ENCODE assay signal across 1 cellular context in the genomic region with DNA sequence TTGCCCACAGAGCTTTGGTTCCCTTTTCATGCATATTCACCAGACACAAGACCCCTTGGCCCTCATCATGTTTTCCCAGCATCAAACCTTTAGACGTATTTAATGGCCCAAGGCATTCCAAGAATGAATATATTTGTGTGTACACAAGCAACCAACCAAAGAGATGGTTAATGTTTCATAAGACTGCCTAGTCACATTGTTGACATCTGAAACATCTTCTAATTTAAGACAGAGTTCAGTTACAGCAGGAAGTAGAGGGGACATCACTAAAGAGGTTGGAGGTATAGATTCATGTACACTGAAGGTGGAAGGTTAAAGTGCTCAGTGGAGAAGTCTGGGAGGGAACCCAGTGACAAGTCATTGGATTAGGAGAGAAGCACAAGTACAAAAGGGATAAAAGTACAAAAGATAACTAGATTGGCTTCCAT.
TF ChIP-seq lines count a peak whose summit lies in the region.

No MANE protein-coding gene starts in this region.

TF ChIP-seq in IMR-90, 13 proteins besides CTCF, POLR2A, EP300 and RAD21 (continued from another document):
- TF ChIP-seq, protein P1, sequence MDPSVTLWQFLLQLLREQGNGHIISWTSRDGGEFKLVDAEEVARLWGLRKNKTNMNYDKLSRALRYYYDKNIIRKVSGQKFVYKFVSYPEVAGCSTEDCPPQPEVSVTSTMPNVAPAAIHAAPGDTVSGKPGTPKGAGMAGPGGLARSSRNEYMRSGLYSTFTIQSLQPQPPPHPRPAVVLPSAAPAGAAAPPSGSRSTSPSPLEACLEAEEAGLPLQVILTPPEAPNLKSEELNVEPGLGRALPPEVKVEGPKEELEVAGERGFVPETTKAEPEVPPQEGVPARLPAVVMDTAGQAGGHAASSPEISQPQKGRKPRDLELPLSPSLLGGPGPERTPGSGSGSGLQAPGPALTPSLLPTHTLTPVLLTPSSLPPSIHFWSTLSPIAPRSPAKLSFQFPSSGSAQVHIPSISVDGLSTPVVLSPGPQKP (IDR thresholded peaks at IDR 0.05; ENCODE audit: borderline replicate concordance, low read depth, low read length) = no peak
- TF ChIP-seq CHD1 (IDR thresholded peaks at IDR 0.05; ENCODE audit: low read depth, low read length) (no peak), MAZ (IDR thresholded peaks at IDR 0.05; ENCODE audit: borderline replicate concordance, low read depth, low read length) (no peak), RFX5 (IDR thresholded peaks at IDR 0.05; ENCODE audit: low read depth, low read length) (no peak), MAFK (IDR thresholded peaks at IDR 0.05; ENCODE audit: low read depth, low read length) (no peak), CEBPB (IDR thresholded peaks at IDR 0.05; ENCODE audit: low read depth, low read length) (no peak), NFE2L2 (IDR thresholded peaks at IDR 0.05; ENCODE audit: low read depth, low read length) (no peak), RCOR1 (IDR thresholded peaks at IDR 0.05; ENCODE audit: insufficient replicate concordance, low read length) (no peak), MXI1 (IDR thresholded peaks at IDR 0.05; ENCODE audit: borderline replicate concordance, low read depth, low read length) (no peak), BHLHE40 (IDR thresholded peaks at IDR 0.05; ENCODE audit: low read depth, low read length) (no peak)
